14 cellular contexts compared by ENCODE assay signal in genomic region chr12:24356189-24356708, GRCh38.
A peak's percentile ranks its signal among the peaks of the same experiment; 100 is the strongest.
DNase-seq lines count a peak whose midpoint lies in the region; ATAC-seq and TF ChIP-seq lines count a peak whose summit lies in the region.
"Had no signal": no experiment of that assay in that cellular context is flagged by ENCODE, and none has a peak within 500 bp of the region (broad histone marks: within the 10 kb centered on the region; RNA-seq: fewer than 3 reads in every experiment).

No MANE protein-coding gene starts in this region.

- intact Hi-C loops in vagina (cut with DNase I) = no loop called here

- DNase-seq in suprapubic skin (ENCODE audit: low spot score in 2 of 2) (no peak), inferior parietal cortex (ENCODE audit: extremely low spot score) (no peak), C1 segment of cervical spinal cord (lab: John Stamatoyannopoulos, UW) (no peak), vagina (ENCODE audit: extremely low spot score in 2 of 2) (no peak)
- DNase-seq: activated CD4-positive, alpha-beta T cell treated with anti-CD3 and anti-CD28 coated beads, Interleukin-2, amount 50 U/mL, for 1 hour; heart right ventricle; left ventricle myocardium inferior; transverse colon had no signal

- no peaks in the 10 kb centered on the region for H3K9me3 ChIP-seq in suprapubic skin
- H3K9me3 ChIP-seq in vagina = no peaks in the 10 kb centered on the region
- H3K9me3 ChIP-seq: heart right ventricle, left ventricle myocardium inferior, transverse colon had no signal

- H3K36me3 ChIP-seq in suprapubic skin (no peaks in the 10 kb centered on the region), vagina (no peaks in the 10 kb centered on the region)
- H3K36me3 ChIP-seq: cardiac muscle cell, heart right ventricle, left ventricle myocardium inferior, transverse colon had no signal

- H3K27ac ChIP-seq in suprapubic skin (no peak overlapping the region), vagina (no peak overlapping the region)
- H3K27ac ChIP-seq: cardiac muscle cell, heart right ventricle, left ventricle myocardium inferior, skin epidermis, transverse colon had no signal

- 78% methylated on average over 3 of the region's 3 CpGs for WGBS in suprapubic skin

- TF ChIP-seq CTCF in suprapubic skin (IDR thresholded peaks at IDR 0.05) (no peak), vagina (IDR thresholded peaks at IDR 0.05) (no peak)

- H3K27me3 ChIP-seq in suprapubic skin (no peaks in the 10 kb centered on the region), vagina (no peaks in the 10 kb centered on the region)
- H3K27me3 ChIP-seq: cardiac muscle cell, heart right ventricle, transverse colon had no signal

- H3K4me3 ChIP-seq in suprapubic skin = no peak overlapping the region
- H3K4me3 ChIP-seq in vagina = no peak overlapping the region
- H3K4me3 ChIP-seq: cardiac muscle cell, heart right ventricle, left ventricle myocardium inferior, skin epidermis, transverse colon had no signal

- TF ChIP-seq POLR2A in suprapubic skin (IDR thresholded peaks at IDR 0.05) (no peak), vagina (IDR thresholded peaks at IDR 0.05) (no peak)

- peak; percentile 58 for ATAC-seq in GM18511 (IDR thresholded peaks at IDR 0.05; ENCODE audit: unreplicated experiment)
- peak; percentile 51 for ATAC-seq in GM21360 (IDR thresholded peaks at IDR 0.05; ENCODE audit: unreplicated experiment)
- ATAC-seq in HG02852 (IDR thresholded peaks at IDR 0.05; ENCODE audit: unreplicated experiment) = peak; percentile 62
- peak; percentile 57 for ATAC-seq in HG03439 (IDR thresholded peaks at IDR 0.05; ENCODE audit: unreplicated experiment)
- ATAC-seq: heart right ventricle had no signal

- no peaks in the 10 kb centered on the region for H3K4me1 ChIP-seq in suprapubic skin
- H3K4me1 ChIP-seq in vagina = no peaks in the 10 kb centered on the region
- H3K4me1 ChIP-seq: heart right ventricle, left ventricle myocardium inferior had no signal

- no peak for TF ChIP-seq EP300 in suprapubic skin (IDR thresholded peaks at IDR 0.05)
